In genomic region chrX:19343462-19344206, GRCh38 we compare ENCODE assay signal across 8 cellular contexts. TPM values are rescaled to one million over a fixed set of nuclear protein-coding genes. Genes with fewer than 3 reads are reported as not detected.
DNase-seq lines count a peak whose midpoint lies in the region; TF ChIP-seq lines count a peak whose summit lies in the region.

PDHA1 (plus strand) TSS chrX:19343927; CDS start chrX:19344038, 111 bp downstream.

- CTCF ChIA-PET in activated naive CD4-positive, alpha-beta T cell treated with anti-CD3 and anti-CD28 coated beads for 36 hours (lab: Charles Lee), result no interaction called here

- H3K36me3 Mint-ChIP-seq in activated naive CD4-positive, alpha-beta T cell treated with anti-CD3 and anti-CD28 coated beads for 36 hours (ENCODE audit: low read depth), result no peaks in the 10 kb centered on the region

- H3K27me3 ChIP-seq in neutrophil, result no peaks in the 10 kb centered on the region

- H3K27me3 Mint-ChIP-seq in activated naive CD4-positive, alpha-beta T cell treated with anti-CD3 and anti-CD28 coated beads for 36 hours (ENCODE audit: low read depth), result no peaks in the 10 kb centered on the region

- H3K27ac Mint-ChIP-seq in activated naive CD4-positive, alpha-beta T cell treated with anti-CD3 and anti-CD28 coated beads for 36 hours, result peak within 1 kb of the TSS; percentile 78

- H3K4me1 Mint-ChIP-seq in activated naive CD4-positive, alpha-beta T cell treated with anti-CD3 and anti-CD28 coated beads for 36 hours (ENCODE audit: low read depth), result peaks cover 21% of the 10 kb centered on the region

- peak; percentile 95 for DNase-seq in GM03348 (ENCODE audit: low spot score)
- DNase-seq in HFF-Myc (ENCODE audit: extremely low read depth, low read depth), result peak; percentile 67
- peak; percentile 92 for DNase-seq in NAMALWA (ENCODE audit: low spot score)
- peak; percentile 91 for DNase-seq in SK-N-DZ (ENCODE audit: low spot score)
- DNase-seq in activated naive CD4-positive, alpha-beta T cell treated with anti-CD3 and anti-CD28 coated beads for 36 hours, result peak; percentile 94
- peak; percentile 80 for DNase-seq in foreskin melanocyte
- peak; percentile 25 to 94 (median 85) for DNase-seq in substantia nigra (lab: John Stamatoyannopoulos, UW)

- intact Hi-C loops in activated naive CD4-positive, alpha-beta T cell treated with anti-CD3 and anti-CD28 coated beads for 36 hours (cut with micrococcal nuclease), result loop anchor here (1.0 to 5.0 kb wide), 5 partner anchors 359 to 1605 kb away; partner anchors contain the start of genes CDKL5 and PHKA2

- H3K27ac ChIP-seq in neutrophil, result peak within 1 kb of the TSS; percentile 86
- peak within 1 kb of the TSS; percentile 37 for H3K27ac ChIP-seq in substantia nigra (ENCODE audit: low read depth, low read length, poor library complexity, severe bottlenecking)

- H3K36me3 ChIP-seq in neutrophil, result no peaks in the 10 kb centered on the region

- H3K4me3 Mint-ChIP-seq in activated naive CD4-positive, alpha-beta T cell treated with anti-CD3 and anti-CD28 coated beads for 36 hours, result peak within 1 kb of the TSS; percentile 83

- H3K9me3 ChIP-seq in neutrophil, result no peaks in the 10 kb centered on the region

- no peak for TF ChIP-seq CTCF in HFF-Myc (IDR thresholded peaks at IDR 0.05; ENCODE audit: low read depth, low read length, missing control alignments)
- TF ChIP-seq CTCF in neutrophil (IDR thresholded peaks at IDR 0.05), result no peak

- peaks cover 19 to 30% of the 10 kb centered on the region in 2 experiments for H3K4me1 ChIP-seq in neutrophil (ENCODE audit: control insufficient read depth in 1 of 2, insufficient read depth in 1 of 2, low read depth in 1 of 2, low read length in 1 of 2)

- H3K4me3 ChIP-seq in HFF-Myc (replicated peaks; ENCODE audit: low read depth, low read length), result peak within 1 kb of the TSS; percentile 70
- peak within 1 kb of the TSS; percentile 66 to 80 for H3K4me3 ChIP-seq in neutrophil (ENCODE audit: low read depth in 1 of 2, low read length in 1 of 2)

- no peaks in the 10 kb centered on the region for H3K9me3 Mint-ChIP-seq in activated naive CD4-positive, alpha-beta T cell treated with anti-CD3 and anti-CD28 coated beads for 36 hours

RNA-seq across cellular contexts. Expression of gene PDHA1, which starts in this region (rescaled TPM):
- 182 and 234 TPM in 2 replicates for polyA plus RNA-seq in SK-N-DZ (2014; cell fraction: cytosol; rRNA removed)
- 159 and 170 TPM in 2 replicates for polyA plus RNA-seq in SK-N-DZ (2014; cell fraction: nucleus; rRNA removed)
- 100 to 1,000 TPM; 233 to 242 TPM for total RNA-seq in activated naive CD4-positive, alpha-beta T cell treated with anti-CD3 and anti-CD28 coated beads for 36 hours

Comparison
In these comparisons a context has a peak if more than half of its experiments do, and no peak if none do; other contexts are left out.
1. Peak in every context shown above with its lines: DNase-seq, H3K4me3 ChIP-seq and H3K27ac ChIP-seq.